ENCODE assay signal across 2 cellular contexts in the genomic region with DNA sequence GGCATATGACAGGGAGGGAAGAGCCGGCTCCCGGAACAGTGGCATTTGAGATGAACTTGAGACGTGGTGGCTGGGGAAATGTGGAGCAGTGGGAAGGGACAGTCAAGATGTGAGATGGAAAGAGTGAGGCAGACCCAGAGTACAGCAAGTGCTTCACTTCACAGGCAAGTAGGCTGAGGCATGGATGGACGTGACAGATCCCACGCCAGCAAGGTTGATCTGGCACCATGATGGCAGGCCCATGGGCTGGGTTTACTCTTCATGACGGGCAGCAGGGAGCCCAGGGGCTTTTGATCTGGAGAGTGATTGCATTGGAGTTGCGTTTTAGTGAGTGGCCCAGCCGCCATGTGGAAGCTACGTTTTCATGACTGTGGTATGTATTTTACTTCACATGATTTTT.
TF ChIP-seq lines count a peak whose summit lies in the region.

No MANE protein-coding gene starts in this region.

TF ChIP-seq in GM23338, 12 proteins besides CTCF, POLR2A, EP300 and RAD21 (continues in another document):
- TF ChIP-seq, protein P1, sequence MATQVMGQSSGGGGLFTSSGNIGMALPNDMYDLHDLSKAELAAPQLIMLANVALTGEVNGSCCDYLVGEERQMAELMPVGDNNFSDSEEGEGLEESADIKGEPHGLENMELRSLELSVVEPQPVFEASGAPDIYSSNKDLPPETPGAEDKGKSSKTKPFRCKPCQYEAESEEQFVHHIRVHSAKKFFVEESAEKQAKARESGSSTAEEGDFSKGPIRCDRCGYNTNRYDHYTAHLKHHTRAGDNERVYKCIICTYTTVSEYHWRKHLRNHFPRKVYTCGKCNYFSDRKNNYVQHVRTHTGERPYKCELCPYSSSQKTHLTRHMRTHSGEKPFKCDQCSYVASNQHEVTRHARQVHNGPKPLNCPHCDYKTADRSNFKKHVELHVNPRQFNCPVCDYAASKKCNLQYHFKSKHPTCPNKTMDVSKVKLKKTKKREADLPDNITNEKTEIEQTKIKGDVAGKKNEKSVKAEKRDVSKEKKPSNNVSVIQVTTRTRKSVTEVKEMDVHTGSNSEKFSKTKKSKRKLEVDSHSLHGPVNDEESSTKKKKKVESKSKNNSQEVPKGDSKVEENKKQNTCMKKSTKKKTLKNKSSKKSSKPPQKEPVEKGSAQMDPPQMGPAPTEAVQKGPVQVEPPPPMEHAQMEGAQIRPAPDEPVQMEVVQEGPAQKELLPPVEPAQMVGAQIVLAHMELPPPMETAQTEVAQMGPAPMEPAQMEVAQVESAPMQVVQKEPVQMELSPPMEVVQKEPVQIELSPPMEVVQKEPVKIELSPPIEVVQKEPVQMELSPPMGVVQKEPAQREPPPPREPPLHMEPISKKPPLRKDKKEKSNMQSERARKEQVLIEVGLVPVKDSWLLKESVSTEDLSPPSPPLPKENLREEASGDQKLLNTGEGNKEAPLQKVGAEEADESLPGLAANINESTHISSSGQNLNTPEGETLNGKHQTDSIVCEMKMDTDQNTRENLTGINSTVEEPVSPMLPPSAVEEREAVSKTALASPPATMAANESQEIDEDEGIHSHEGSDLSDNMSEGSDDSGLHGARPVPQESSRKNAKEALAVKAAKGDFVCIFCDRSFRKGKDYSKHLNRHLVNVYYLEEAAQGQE (IDR thresholded peaks at IDR 0.05; ENCODE audit: unreplicated experiment) = no peak
- TF ChIP-seq, protein P2, sequence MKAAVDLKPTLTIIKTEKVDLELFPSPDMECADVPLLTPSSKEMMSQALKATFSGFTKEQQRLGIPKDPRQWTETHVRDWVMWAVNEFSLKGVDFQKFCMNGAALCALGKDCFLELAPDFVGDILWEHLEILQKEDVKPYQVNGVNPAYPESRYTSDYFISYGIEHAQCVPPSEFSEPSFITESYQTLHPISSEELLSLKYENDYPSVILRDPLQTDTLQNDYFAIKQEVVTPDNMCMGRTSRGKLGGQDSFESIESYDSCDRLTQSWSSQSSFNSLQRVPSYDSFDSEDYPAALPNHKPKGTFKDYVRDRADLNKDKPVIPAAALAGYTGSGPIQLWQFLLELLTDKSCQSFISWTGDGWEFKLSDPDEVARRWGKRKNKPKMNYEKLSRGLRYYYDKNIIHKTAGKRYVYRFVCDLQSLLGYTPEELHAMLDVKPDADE (IDR thresholded peaks at IDR 0.05) = no peak
- TF ChIP-seq EZH2 (IDR thresholded peaks at IDR 0.05; ENCODE audit: low read depth, unreplicated experiment) (no peak), POLR2AphosphoS5 (IDR thresholded peaks at IDR 0.05; ENCODE audit: low read depth) (no peak), STAT1 (IDR thresholded peaks at IDR 0.05; ENCODE audit: unreplicated experiment) (no peak), ZNF114 (CRISPR knock-in tag; IDR thresholded peaks at IDR 0.05) (no peak), CREB1 (CRISPR knock-in tag; IDR thresholded peaks at IDR 0.05; ENCODE audit: low read depth) (no peak), JUNB (IDR thresholded peaks at IDR 0.05; ENCODE audit: unreplicated experiment) (no peak), NANOG (IDR thresholded peaks at IDR 0.05; ENCODE audit: borderline replicate concordance) (no peak)
- TF ChIP-seq, protein P3, sequence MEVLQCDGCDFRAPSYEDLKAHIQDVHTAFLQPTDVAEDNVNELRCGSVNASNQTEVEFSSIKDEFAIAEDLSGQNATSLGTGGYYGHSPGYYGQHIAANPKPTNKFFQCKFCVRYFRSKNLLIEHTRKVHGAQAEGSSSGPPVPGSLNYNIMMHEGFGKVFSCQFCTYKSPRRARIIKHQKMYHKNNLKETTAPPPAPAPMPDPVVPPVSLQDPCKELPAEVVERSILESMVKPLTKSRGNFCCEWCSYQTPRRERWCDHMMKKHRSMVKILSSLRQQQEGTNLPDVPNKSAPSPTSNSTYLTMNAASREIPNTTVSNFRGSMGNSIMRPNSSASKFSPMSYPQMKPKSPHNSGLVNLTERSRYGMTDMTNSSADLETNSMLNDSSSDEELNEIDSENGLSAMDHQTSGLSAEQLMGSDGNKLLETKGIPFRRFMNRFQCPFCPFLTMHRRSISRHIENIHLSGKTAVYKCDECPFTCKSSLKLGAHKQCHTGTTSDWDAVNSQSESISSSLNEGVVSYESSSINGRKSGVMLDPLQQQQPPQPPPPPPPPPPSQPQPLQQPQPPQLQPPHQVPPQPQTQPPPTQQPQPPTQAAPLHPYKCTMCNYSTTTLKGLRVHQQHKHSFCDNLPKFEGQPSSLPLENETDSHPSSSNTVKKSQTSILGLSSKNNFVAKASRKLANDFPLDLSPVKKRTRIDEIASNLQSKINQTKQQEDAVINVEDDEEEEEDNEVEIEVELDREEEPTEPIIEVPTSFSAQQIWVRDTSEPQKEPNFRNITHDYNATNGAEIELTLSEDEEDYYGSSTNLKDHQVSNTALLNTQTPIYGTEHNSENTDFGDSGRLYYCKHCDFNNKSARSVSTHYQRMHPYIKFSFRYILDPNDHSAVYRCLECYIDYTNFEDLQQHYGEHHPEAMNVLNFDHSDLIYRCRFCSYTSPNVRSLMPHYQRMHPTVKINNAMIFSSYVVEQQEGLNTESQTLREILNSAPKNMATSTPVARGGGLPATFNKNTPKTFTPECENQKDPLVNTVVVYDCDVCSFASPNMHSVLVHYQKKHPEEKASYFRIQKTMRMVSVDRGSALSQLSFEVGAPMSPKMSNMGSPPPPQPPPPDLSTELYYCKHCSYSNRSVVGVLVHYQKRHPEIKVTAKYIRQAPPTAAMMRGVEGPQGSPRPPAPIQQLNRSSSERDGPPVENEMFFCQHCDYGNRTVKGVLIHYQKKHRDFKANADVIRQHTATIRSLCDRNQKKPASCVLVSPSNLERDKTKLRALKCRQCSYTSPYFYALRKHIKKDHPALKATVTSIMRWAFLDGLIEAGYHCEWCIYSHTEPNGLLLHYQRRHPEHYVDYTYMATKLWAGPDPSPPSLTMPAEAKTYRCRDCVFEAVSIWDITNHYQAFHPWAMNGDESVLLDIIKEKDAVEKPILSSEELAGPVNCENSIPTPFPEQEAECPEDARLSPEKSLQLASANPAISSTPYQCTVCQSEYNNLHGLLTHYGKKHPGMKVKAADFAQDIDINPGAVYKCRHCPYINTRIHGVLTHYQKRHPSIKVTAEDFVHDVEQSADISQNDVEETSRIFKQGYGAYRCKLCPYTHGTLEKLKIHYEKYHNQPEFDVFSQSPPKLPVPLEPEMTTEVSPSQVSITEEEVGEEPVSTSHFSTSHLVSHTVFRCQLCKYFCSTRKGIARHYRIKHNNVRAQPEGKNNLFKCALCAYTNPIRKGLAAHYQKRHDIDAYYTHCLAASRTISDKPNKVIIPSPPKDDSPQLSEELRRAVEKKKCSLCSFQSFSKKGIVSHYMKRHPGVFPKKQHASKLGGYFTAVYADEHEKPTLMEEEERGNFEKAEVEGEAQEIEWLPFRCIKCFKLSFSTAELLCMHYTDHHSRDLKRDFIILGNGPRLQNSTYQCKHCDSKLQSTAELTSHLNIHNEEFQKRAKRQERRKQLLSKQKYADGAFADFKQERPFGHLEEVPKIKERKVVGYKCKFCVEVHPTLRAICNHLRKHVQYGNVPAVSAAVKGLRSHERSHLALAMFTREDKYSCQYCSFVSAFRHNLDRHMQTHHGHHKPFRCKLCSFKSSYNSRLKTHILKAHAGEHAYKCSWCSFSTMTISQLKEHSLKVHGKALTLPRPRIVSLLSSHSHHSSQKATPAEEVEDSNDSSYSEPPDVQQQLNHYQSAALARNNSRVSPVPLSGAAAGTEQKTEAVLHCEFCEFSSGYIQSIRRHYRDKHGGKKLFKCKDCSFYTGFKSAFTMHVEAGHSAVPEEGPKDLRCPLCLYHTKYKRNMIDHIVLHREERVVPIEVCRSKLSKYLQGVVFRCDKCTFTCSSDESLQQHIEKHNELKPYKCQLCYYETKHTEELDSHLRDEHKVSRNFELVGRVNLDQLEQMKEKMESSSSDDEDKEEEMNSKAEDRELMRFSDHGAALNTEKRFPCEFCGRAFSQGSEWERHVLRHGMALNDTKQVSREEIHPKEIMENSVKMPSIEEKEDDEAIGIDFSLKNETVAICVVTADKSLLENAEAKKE (CRISPR knock-in tag; IDR thresholded peaks at IDR 0.05) = no peak

TF ChIP-seq in SK-N-SH, 30 proteins besides CTCF, POLR2A, EP300 and RAD21:
- no peak for TF ChIP-seq SIN3A (IDR thresholded peaks at IDR 0.05; ENCODE audit: borderline replicate concordance, low read depth, low read length)
- TF ChIP-seq GATA2 (CRISPR knock-in tag; IDR thresholded peaks at IDR 0.05) = peak; percentile 20; the same call in 1 of the 2 replicates
TF ChIP-seq in SK-N-SH: peak in this region for 1.
